In genomic region chr1:223291796-223292195, GRCh38 we compare ENCODE assay signal across 24 cellular contexts.
"Had no signal": no experiment of that assay in that cellular context is flagged by ENCODE, and none has a peak within 500 bp of the region (broad histone marks: within the 10 kb centered on the region; RNA-seq: fewer than 3 reads in every experiment).

No MANE protein-coding gene starts in this region.

- H3K4me1 ChIP-seq: colonic mucosa, esophagus muscularis mucosa, esophagus squamous epithelium, foreskin keratinocyte, gastrocnemius medialis, gastroesophageal sphincter, heart left ventricle, heart right ventricle had no signal

- H3K36me3 ChIP-seq: colonic mucosa, esophagus muscularis mucosa, gastrocnemius medialis, gastroesophageal sphincter, heart left ventricle, heart right ventricle had no signal

- H3K27ac ChIP-seq: colonic mucosa, coronary artery, dorsolateral prefrontal cortex, epithelial cell of prostate, esophagus muscularis mucosa, esophagus squamous epithelium, foreskin keratinocyte, gastrocnemius medialis, gastroesophageal sphincter, heart left ventricle, heart right ventricle, hepatocyte had no signal

- H3K9me3 ChIP-seq: colonic mucosa, esophagus muscularis mucosa, esophagus squamous epithelium, gastrocnemius medialis, gastroesophageal sphincter, heart left ventricle, heart right ventricle had no signal

- DNase-seq: colonic mucosa; cortex of kidney; dermis blood vessel endothelial cell; dorsolateral prefrontal cortex; effector CD4-positive, alpha-beta T cell; effector CD8-positive, alpha-beta T cell; effector memory CD4-positive, alpha-beta T cell; effector memory CD8-positive, alpha-beta T cell; endodermal cell; erythroblast; esophagus squamous epithelium; foreskin fibroblast; foreskin keratinocyte; foreskin melanocyte; gastrocnemius medialis; glutamatergic neuron; head of caudate nucleus; heart left ventricle; heart right ventricle had no signal

- H3K4me3 ChIP-seq: colonic mucosa, coronary artery, dorsolateral prefrontal cortex, esophagus muscularis mucosa, esophagus squamous epithelium, gastrocnemius medialis, gastroesophageal sphincter, heart left ventricle, heart right ventricle, hepatocyte had no signal
